Comparison of ENCODE assay signal across 7 cellular contexts in genomic region chrX:65667503-65668355, GRCh38. TPM values are rescaled to one million over a fixed set of nuclear protein-coding genes. Genes with fewer than 3 reads are reported as not detected.
DNase-seq lines count a peak whose midpoint lies in the region; ATAC-seq and TF ChIP-seq lines count a peak whose summit lies in the region.

Gene MSN (plus strand): TSS chrX:65667654. CDS start chrX:65667842, 188 bp downstream.

- peak within 1 kb of the TSS; percentile 85 to 95 for H3K27ac Mint-ChIP-seq in natural killer cell treated with Interleukin-12 subunit alpha and Interleukin-12 subunit beta and Interleukin-15 and Interleukin-18, amount 100 ng/mL, for 72 hours

- peak; percentile 55 for TF ChIP-seq POLR2A in esophagus muscularis mucosa (IDR thresholded peaks at IDR 0.05; ENCODE audit: low read depth)

- DNase-seq in NT2/D1 (ENCODE audit: low read depth, low spot score): peak; percentile 38
- DNase-seq in activated T-cell treated with anti-CD3 and anti-CD28 coated beads, Interleukin-2, amount 50 U/mL, for 1 hour: peak; percentile 79
- DNase-seq in esophagus muscularis mucosa (ENCODE audit: extremely low spot score): no peak
- DNase-seq in natural killer cell treated with Interleukin-12 subunit alpha and Interleukin-12 subunit beta and Interleukin-15 and Interleukin-18, amount 100 ng/mL, for 72 hours (ENCODE audit: low spot score): peak; percentile 89
- DNase-seq in stimulated activated naive CD8-positive, alpha-beta T cell treated with anti-CD3 and anti-CD28 coated beads, Interleukin-15, Interleukin-2, amounts not matched to agents 100 U/mL and 50 U/mL, for 24 hours: peak; percentile 83

- H3K9ac ChIP-seq in NT2/D1 (ENCODE audit: insufficient read length, low read depth): peak within 1 kb of the TSS; percentile 91

- peaks cover 50 to 62% of the 10 kb centered on the region in 2 donors for H3K4me1 Mint-ChIP-seq in natural killer cell treated with Interleukin-12 subunit alpha and Interleukin-12 subunit beta and Interleukin-15 and Interleukin-18, amount 100 ng/mL, for 72 hours (ENCODE audit: low read depth in 2 of 2)

- no peaks in the 10 kb centered on the region for H3K27me3 Mint-ChIP-seq in natural killer cell treated with Interleukin-12 subunit alpha and Interleukin-12 subunit beta and Interleukin-15 and Interleukin-18, amount 100 ng/mL, for 72 hours

- H3K4me3 Mint-ChIP-seq in natural killer cell treated with Interleukin-12 subunit alpha and Interleukin-12 subunit beta and Interleukin-15 and Interleukin-18, amount 100 ng/mL, for 72 hours: peak within 1 kb of the TSS; percentile 81

- no peaks in the 10 kb centered on the region for H3K4me1 ChIP-seq in NT2/D1 (ENCODE audit: insufficient read depth, insufficient read length)
- peaks cover 29 to 40% (median 33%) of the 10 kb centered on the region in 4 donors for H3K4me1 ChIP-seq in esophagus muscularis mucosa

- H3K27me3 ChIP-seq in NT2/D1 (ENCODE audit: insufficient read depth, insufficient read length) (no peaks in the 10 kb centered on the region), esophagus muscularis mucosa (no peaks in the 10 kb centered on the region)

- intact Hi-C loops in esophagus muscularis mucosa (cut with DNase I): loop anchor here (2.0 kb wide), 1 partner anchor 73 kb away; no protein-coding TSS in a partner anchor

- ATAC-seq in GM18868 (IDR thresholded peaks at IDR 0.05; ENCODE audit: unreplicated experiment): peak; percentile 82
- ATAC-seq in HG02973 (IDR thresholded peaks at IDR 0.05; ENCODE audit: unreplicated experiment): peak; percentile 74
- ATAC-seq in natural killer cell treated with Interleukin-12 subunit alpha and Interleukin-12 subunit beta and Interleukin-15 and Interleukin-18, amount 100 ng/mL, for 72 hours: peak; percentile 92 to 93
- ATAC-seq in stimulated activated naive CD8-positive, alpha-beta T cell treated with anti-CD3 and anti-CD28 coated beads, Interleukin-15, Interleukin-2, amounts not matched to agents 100 U/mL and 50 U/mL, for 24 hours: peak; percentile 70

- no peaks in the 10 kb centered on the region for H3K9me3 ChIP-seq in NT2/D1 (ENCODE audit: insufficient read depth, low read length)
- peaks cover 0 to 3% (median 0%) of the 10 kb centered on the region in 4 donors for H3K9me3 ChIP-seq in esophagus muscularis mucosa

- 39% methylated on average over 9 of the region's 56 CpGs for WGBS in esophagus muscularis mucosa

- peak within 1 kb of the TSS; percentile 95 to 96 (median 95) for H3K27ac ChIP-seq in esophagus muscularis mucosa (replicated peaks in 1 of 4)

- no peaks in the 10 kb centered on the region for H3K9me3 Mint-ChIP-seq in natural killer cell treated with Interleukin-12 subunit alpha and Interleukin-12 subunit beta and Interleukin-15 and Interleukin-18, amount 100 ng/mL, for 72 hours

- no peak for TF ChIP-seq CTCF in esophagus muscularis mucosa (IDR thresholded peaks at IDR 0.05)

- peaks cover 30% of the 10 kb centered on the region for H3K36me3 Mint-ChIP-seq in natural killer cell treated with Interleukin-12 subunit alpha and Interleukin-12 subunit beta and Interleukin-15 and Interleukin-18, amount 100 ng/mL, for 72 hours

- H3K4me3 ChIP-seq in NT2/D1 (ENCODE audit: insufficient read length, low read depth): peak within 1 kb of the TSS; percentile 79
- peak within 1 kb of the TSS; percentile 72 to 74 (median 73) for H3K4me3 ChIP-seq in esophagus muscularis mucosa

- peaks cover 38% of the 10 kb centered on the region for H3K36me3 ChIP-seq in NT2/D1 (ENCODE audit: insufficient read depth, insufficient read length, low read length)
- H3K36me3 ChIP-seq in esophagus muscularis mucosa: no peaks in the 10 kb centered on the region

- no peak for TF ChIP-seq EP300 in esophagus muscularis mucosa (IDR thresholded peaks at IDR 0.05)

RNA-seq across cellular contexts. Expression of gene MSN, which starts in this region (rescaled TPM):
- total RNA-seq in esophagus muscularis mucosa: 100 to 1,000 TPM; 206 to 311 (median 290) TPM
- 100 to 1,000 TPM; 392 to 703 TPM for total RNA-seq in natural killer cell treated with Interleukin-12 subunit alpha and Interleukin-12 subunit beta and Interleukin-15 and Interleukin-18, amount 100 ng/mL, for 72 hours
